23 cellular contexts compared by ENCODE assay signal in genomic region chr6:120871416-120872261, GRCh38.
A peak's percentile ranks its signal among the peaks of the same experiment; 100 is the strongest.
DNase-seq lines count a peak whose midpoint lies in the region; ATAC-seq and TF ChIP-seq lines count a peak whose summit lies in the region.
"Had no signal": no experiment of that assay in that cellular context is flagged by ENCODE, and none has a peak within 500 bp of the region (broad histone marks: within the 10 kb centered on the region; RNA-seq: fewer than 3 reads in every experiment).

No MANE protein-coding gene starts in this region.

- POLR2A ChIA-PET in Panc1 (lab: Charles Lee) = no interaction called here

- H3K4me3 ChIP-seq in right cardiac atrium (ENCODE audit: low read length) (no peak overlapping the region), Panc1 (ENCODE audit: low read depth in 2 of 2, low read length in 2 of 2) (no peak overlapping the region), adrenal gland (no peak overlapping the region)
- H3K4me3 ChIP-seq: GM12878, prostate gland, vagina had no signal

- H3K4me1 ChIP-seq in right cardiac atrium (ENCODE audit: control insufficient read depth, insufficient read depth, low read length) (no peaks in the 10 kb centered on the region), Panc1 (ENCODE audit: control insufficient read depth, insufficient read depth, low read length) (no peaks in the 10 kb centered on the region), adrenal gland (replicated peaks in 1 of 2) (no peaks in the 10 kb centered on the region)
- H3K4me1 ChIP-seq: foreskin keratinocyte, prostate gland, vagina had no signal

- intact Hi-C loops in right cardiac atrium (cut with DNase I) = no loop called here
- intact Hi-C loops in left ventricle myocardium superior (cut with micrococcal nuclease) = no loop called here
- intact Hi-C loops in Panc1 (cut with micrococcal nuclease; ENCODE audit: unreplicated experiment) = no loop called here
- intact Hi-C loops in adrenal gland (cut with DNase I) = no loop called here

- H3K9me3 ChIP-seq in right cardiac atrium (ENCODE audit: control insufficient read depth, low read length) = no peaks in the 10 kb centered on the region
- H3K9me3 ChIP-seq in Panc1 (ENCODE audit: control insufficient read depth, insufficient read depth, low read depth, low read length) = no peaks in the 10 kb centered on the region
- no peaks in the 10 kb centered on the region for H3K9me3 ChIP-seq in adrenal gland (replicated peaks in 1 of 3)
- H3K9me3 ChIP-seq: prostate gland, vagina had no signal

- H3K27ac ChIP-seq in right cardiac atrium (ENCODE audit: low read length) = no peak overlapping the region
- no peak overlapping the region for H3K27ac ChIP-seq in Panc1 (ENCODE audit: low read length)
- no peak overlapping the region for H3K27ac ChIP-seq in adrenal gland
- H3K27ac ChIP-seq: foreskin keratinocyte, prostate gland, vagina had no signal

- TF ChIP-seq CTCF in Panc1 (IDR thresholded peaks at IDR 0.05) (no peak), adrenal gland (IDR thresholded peaks at IDR 0.05) (no peak)

- no peaks in the 10 kb centered on the region for H3K36me3 ChIP-seq in Panc1 (ENCODE audit: control insufficient read depth, insufficient read depth, low read length)
- H3K36me3 ChIP-seq in adrenal gland (replicated peaks in 1 of 2) = no peaks in the 10 kb centered on the region
- H3K36me3 ChIP-seq: prostate gland, vagina had no signal

- WGBS in right cardiac atrium = 79% methylated on average over 23 of the region's 23 CpGs
- WGBS in adrenal gland, 4 donors = 76 to 89% (median 83%) methylated on average over 8 to 23 of the region's 23 CpGs

- no peaks in the 10 kb centered on the region for H3K27me3 ChIP-seq in right cardiac atrium (ENCODE audit: control insufficient read depth, insufficient read depth)
- H3K27me3 ChIP-seq in Panc1 (ENCODE audit: control insufficient read depth, insufficient read depth, low read length) = no peaks in the 10 kb centered on the region
- no peaks in the 10 kb centered on the region for H3K27me3 ChIP-seq in adrenal gland
- H3K27me3 ChIP-seq: foreskin keratinocyte, vagina had no signal

- ATAC-seq in right cardiac atrium = peak in 1 of 2 donors; percentile 19
- no peak for ATAC-seq in left ventricle myocardium superior
- ATAC-seq in Panc1 = peak; percentile 34; the same call in 1 of the 2 replicates
- ATAC-seq in GM21529 (IDR thresholded peaks at IDR 0.05; ENCODE audit: unreplicated experiment) = no peak
- ATAC-seq: activated T-helper 17 cell treated with anti-CD3 and anti-CD28 coated beads, Interleukin-2, amount 50 U/mL, for 72 hours; GM12878; naive thymus-derived CD8-positive, alpha-beta T cell had no signal

- no peak for TF ChIP-seq POLR2A in adrenal gland (IDR thresholded peaks at IDR 0.05)

- in situ Hi-C loops in Panc1 (cut with HindIII; ENCODE audit: low pct_unique_long_range_greater_than_20kb, low sequenced_read_pairs) = no loop called here

- no TSS peak for BruUV-seq in Panc1 (replicated peaks; lab: Mats Ljungman, UMichigan)

- DNase-seq in right cardiac atrium = peak in 2 of 3 donors; percentile 26 to 32
- no peak for DNase-seq in left ventricle myocardium superior
- DNase-seq in Panc1 (ENCODE audit: low read depth, low spot score) = no peak
- peak; percentile 40 for DNase-seq in islet precursor cell
- no peak for DNase-seq in adrenal gland
- DNase-seq in NCI-H2081 treated with DMSO at 0.1 percent for 48 hours (lab: John Stamatoyannopoulos, UW) = no peak
- no peak for DNase-seq in dermis blood vessel endothelial cell
- DNase-seq: CD4-positive, CD25-positive, alpha-beta regulatory T cell; DMS153; foreskin keratinocyte; hippocampal formation; IMR-90; naive thymus-derived CD8-positive, alpha-beta T cell; NCI-H1694 treated with DMSO at 0.1 percent for 48 hours; small intestine; stimulated activated CD4-positive, alpha-beta T cell treated with anti-CD3 and anti-CD28 coated beads, Interleukin-4, amount 100 ng/mL, for 24 hours; substantia nigra; T-helper 9 cell had no signal

- CTCF ChIA-PET in Panc1 (lab: Charles Lee) = no interaction called here

Comparison
In these comparisons a context has a peak if more than half of its experiments do, and no peak if none do; other contexts are left out.
1. DNase-seq: peak in right cardiac atrium (2 of 3) and islet precursor cell (single experiment); none in left ventricle myocardium superior (single experiment), Panc1 (single experiment), adrenal gland (0 of 7), NCI-H2081 treated with DMSO at 0.1 percent for 48 hours (single experiment) and dermis blood vessel endothelial cell (single experiment).